ENCODE assay signal across 8 cellular contexts in genomic region chr3:197736491-197737318, GRCh38. TPM values are rescaled to one million over a fixed set of nuclear protein-coding genes. Genes with fewer than 3 reads are reported as not detected.
DNase-seq lines count a peak whose midpoint lies in the region; ATAC-seq lines count a peak whose summit lies in the region.

RUBCN (minus strand) TSS chr3:197736904; CDS start chr3:197736719, 185 bp downstream.

- peak within 1 kb of the TSS; percentile 87 for H3K4me3 Mint-ChIP-seq in activated CD4-positive, alpha-beta T cell treated with anti-CD3 and anti-CD28 coated beads, Interleukin-2, amount 10 ng/mL, durations not matched to agents 7 days and 5 days

- peak within 1 kb of the TSS; percentile 96 for H3K27ac Mint-ChIP-seq in activated CD4-positive, alpha-beta T cell treated with anti-CD3 and anti-CD28 coated beads, Interleukin-2, amount 10 ng/mL, durations not matched to agents 7 days and 5 days

- POLR2A ChIA-PET in activated CD4-positive, alpha-beta T cell treated with anti-CD3 and anti-CD28 coated beads, Interleukin-2, amount 10 ng/mL, durations not matched to agents 7 days and 5 days (lab: Charles Lee): no interaction called here

- H3K36me3 Mint-ChIP-seq in activated CD4-positive, alpha-beta T cell treated with anti-CD3 and anti-CD28 coated beads, Interleukin-2, amount 10 ng/mL, durations not matched to agents 7 days and 5 days (ENCODE audit: low read depth): peaks cover 9% of the 10 kb centered on the region

- no peaks in the 10 kb centered on the region for H3K9me3 Mint-ChIP-seq in activated CD4-positive, alpha-beta T cell treated with anti-CD3 and anti-CD28 coated beads, Interleukin-2, amount 10 ng/mL, durations not matched to agents 7 days and 5 days

- ATAC-seq in GM19351 (IDR thresholded peaks at IDR 0.05; ENCODE audit: unreplicated experiment) (peak; percentile 68), HG03520 (IDR thresholded peaks at IDR 0.05; ENCODE audit: unreplicated experiment) (peak; percentile 83)

- DNase-seq in C1 segment of cervical spinal cord (lab: John Stamatoyannopoulos, UW) (peak; percentile 55 to 98 (median 95)), NCI-H69 (lab: John Stamatoyannopoulos, UW) (peak; percentile 99), cortex of kidney (lab: John Stamatoyannopoulos, UW) (peak; percentile 75), left kidney (ENCODE audit: low read depth, low spot score) (peak; percentile 99)
- DNase-seq in activated CD4-positive, alpha-beta T cell treated with anti-CD3 and anti-CD28 coated beads, Interleukin-2, amount 10 ng/mL, durations not matched to agents 7 days and 5 days: peak; percentile 95
- peak; percentile 96 for DNase-seq in stimulated activated CD4-positive, alpha-beta T cell treated with anti-CD3 and anti-CD28 coated beads, Interleukin-1b, Interleukin-23, amount 100 ng/mL, for 48 hours

- peaks cover 33% of the 10 kb centered on the region for H3K4me1 Mint-ChIP-seq in activated CD4-positive, alpha-beta T cell treated with anti-CD3 and anti-CD28 coated beads, Interleukin-2, amount 10 ng/mL, durations not matched to agents 7 days and 5 days

- H3K27me3 Mint-ChIP-seq in activated CD4-positive, alpha-beta T cell treated with anti-CD3 and anti-CD28 coated beads, Interleukin-2, amount 10 ng/mL, durations not matched to agents 7 days and 5 days: no peaks in the 10 kb centered on the region

- CTCF ChIA-PET in activated CD4-positive, alpha-beta T cell treated with anti-CD3 and anti-CD28 coated beads, Interleukin-2, amount 10 ng/mL, durations not matched to agents 7 days and 5 days (lab: Charles Lee): interaction anchor here (0.7 to 1.7 kb wide), 5 partner anchors 11 to 138 kb away, joined by 3 to 6 read pairs (median 3); partner anchors contain the start of gene FYTTD1

RNA-seq across cellular contexts. Expression of gene RUBCN, which starts in this region (rescaled TPM):
- total RNA-seq in activated CD4-positive, alpha-beta T cell treated with anti-CD3 and anti-CD28 coated beads, Interleukin-2, amount 10 ng/mL, durations not matched to agents 7 days and 5 days: 10 to 100 TPM; 43.3 to 44.5 TPM

Comparison
In these comparisons a context has a peak if more than half of its experiments do, and no peak if none do; other contexts are left out.
1. Peak in every context shown above with its lines: DNase-seq and ATAC-seq.